1 cellular context compared by ENCODE assay signal in the genomic region with DNA sequence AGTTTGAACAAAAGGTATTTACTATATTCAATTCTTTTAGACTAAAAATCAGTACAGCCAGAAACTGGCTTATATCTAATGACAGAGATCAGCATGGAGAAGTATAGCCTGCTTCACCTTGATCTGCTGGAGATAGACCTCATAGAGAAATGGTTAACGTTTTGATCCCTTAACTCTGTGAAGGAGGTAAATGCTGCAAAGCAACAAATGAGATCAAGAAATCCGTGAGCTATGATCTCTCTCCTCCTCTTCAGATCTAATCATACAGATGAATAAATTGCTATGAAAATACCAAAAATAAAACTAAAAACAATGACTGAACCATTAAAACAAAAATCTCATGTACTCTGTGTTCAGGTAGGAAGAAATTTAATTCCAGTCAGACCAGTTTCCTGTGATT.
TF ChIP-seq lines count a peak whose summit lies in the region.

No MANE protein-coding gene starts in this region.

TF ChIP-seq in SK-N-SH treated with all-trans-retinoic acid at 6 μM for 48 hours, 23 proteins besides CTCF, POLR2A, EP300 and RAD21 (continued from another document):
- TF ChIP-seq CREB5 (CRISPR knock-in tag; IDR thresholded peaks at IDR 0.05; ENCODE audit: low read depth), result no peak
- no peak for TF ChIP-seq ESRRG (CRISPR knock-in tag; IDR thresholded peaks at IDR 0.05)
- TF ChIP-seq CSDC2 (CRISPR knock-in tag; IDR thresholded peaks at IDR 0.05), result no peak
- no peak for TF ChIP-seq GLIS3 (CRISPR knock-in tag; IDR thresholded peaks at IDR 0.05)
- no peak for TF ChIP-seq ARNTL (CRISPR knock-in tag; IDR thresholded peaks at IDR 0.05; ENCODE audit: borderline replicate concordance, low read depth)
- TF ChIP-seq ZFP3 (CRISPR knock-in tag; IDR thresholded peaks at IDR 0.05), result no peak
- TF ChIP-seq ZNF70 (CRISPR knock-in tag; IDR thresholded peaks at IDR 0.05), result no peak
- TF ChIP-seq, protein P1, sequence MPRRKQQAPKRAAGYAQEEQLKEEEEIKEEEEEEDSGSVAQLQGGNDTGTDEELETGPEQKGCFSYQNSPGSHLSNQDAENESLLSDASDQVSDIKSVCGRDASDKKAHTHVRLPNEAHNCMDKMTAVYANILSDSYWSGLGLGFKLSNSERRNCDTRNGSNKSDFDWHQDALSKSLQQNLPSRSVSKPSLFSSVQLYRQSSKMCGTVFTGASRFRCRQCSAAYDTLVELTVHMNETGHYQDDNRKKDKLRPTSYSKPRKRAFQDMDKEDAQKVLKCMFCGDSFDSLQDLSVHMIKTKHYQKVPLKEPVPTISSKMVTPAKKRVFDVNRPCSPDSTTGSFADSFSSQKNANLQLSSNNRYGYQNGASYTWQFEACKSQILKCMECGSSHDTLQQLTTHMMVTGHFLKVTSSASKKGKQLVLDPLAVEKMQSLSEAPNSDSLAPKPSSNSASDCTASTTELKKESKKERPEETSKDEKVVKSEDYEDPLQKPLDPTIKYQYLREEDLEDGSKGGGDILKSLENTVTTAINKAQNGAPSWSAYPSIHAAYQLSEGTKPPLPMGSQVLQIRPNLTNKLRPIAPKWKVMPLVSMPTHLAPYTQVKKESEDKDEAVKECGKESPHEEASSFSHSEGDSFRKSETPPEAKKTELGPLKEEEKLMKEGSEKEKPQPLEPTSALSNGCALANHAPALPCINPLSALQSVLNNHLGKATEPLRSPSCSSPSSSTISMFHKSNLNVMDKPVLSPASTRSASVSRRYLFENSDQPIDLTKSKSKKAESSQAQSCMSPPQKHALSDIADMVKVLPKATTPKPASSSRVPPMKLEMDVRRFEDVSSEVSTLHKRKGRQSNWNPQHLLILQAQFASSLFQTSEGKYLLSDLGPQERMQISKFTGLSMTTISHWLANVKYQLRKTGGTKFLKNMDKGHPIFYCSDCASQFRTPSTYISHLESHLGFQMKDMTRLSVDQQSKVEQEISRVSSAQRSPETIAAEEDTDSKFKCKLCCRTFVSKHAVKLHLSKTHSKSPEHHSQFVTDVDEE (CRISPR knock-in tag; IDR thresholded peaks at IDR 0.05), result no peak
- TF ChIP-seq BACH2 (CRISPR knock-in tag; IDR thresholded peaks at IDR 0.05; ENCODE audit: borderline replicate concordance), result no peak
- no peak for TF ChIP-seq ZC3H10 (CRISPR knock-in tag; IDR thresholded peaks at IDR 0.05)
- no peak for TF ChIP-seq SNAI2 (CRISPR knock-in tag; IDR thresholded peaks at IDR 0.05)
- TF ChIP-seq ISL1 (CRISPR knock-in tag; IDR thresholded peaks at IDR 0.05), result no peak
- no peak for TF ChIP-seq TOX (CRISPR knock-in tag; IDR thresholded peaks at IDR 0.05; ENCODE audit: borderline replicate concordance)
